Comparison of ENCODE assay signal across 27 cellular contexts in the genomic region with DNA sequence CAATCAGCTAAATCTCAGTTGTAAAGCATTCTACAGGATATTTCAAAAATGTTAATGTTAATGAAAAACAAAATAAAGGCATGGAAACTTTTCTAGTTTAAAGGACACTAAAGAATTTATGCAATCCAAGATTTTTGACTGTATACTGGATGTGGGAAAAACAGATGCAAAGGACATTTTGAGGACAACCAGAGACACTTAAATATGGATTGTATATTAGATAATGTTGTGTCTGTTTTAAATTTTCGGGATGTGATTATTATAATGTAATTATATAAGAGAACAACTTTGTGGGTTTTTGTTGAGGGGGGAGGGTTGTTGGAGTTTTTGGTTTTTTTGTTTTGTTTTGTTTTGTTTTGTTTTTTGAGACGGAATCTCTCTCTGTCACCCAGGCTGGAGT. TPM values are rescaled to one million over a fixed set of nuclear protein-coding genes. Genes with fewer than 3 reads are reported as not detected.
"Had no signal": no experiment of that assay in that cellular context is flagged by ENCODE, and none has a peak within 500 bp of the region (broad histone marks: within the 10 kb centered on the region; RNA-seq: fewer than 3 reads in every experiment).

No MANE protein-coding gene starts in this region.

- ATAC-seq: effector memory CD8-positive, alpha-beta T cell; esophagus mucosa; foreskin keratinocyte; gastrocnemius medialis; gastroesophageal sphincter; heart left ventricle; heart right ventricle had no signal

- DNase-seq: colonic mucosa; cortex of kidney; dermis blood vessel endothelial cell; dorsolateral prefrontal cortex; effector CD4-positive, alpha-beta T cell; effector CD8-positive, alpha-beta T cell; effector memory CD4-positive, alpha-beta T cell; effector memory CD8-positive, alpha-beta T cell; endodermal cell; erythroblast; esophagus squamous epithelium; foreskin fibroblast; foreskin keratinocyte; foreskin melanocyte; gastrocnemius medialis; glutamatergic neuron; head of caudate nucleus; heart left ventricle; heart right ventricle had no signal

- H3K9me3 ChIP-seq: colonic mucosa, esophagus muscularis mucosa, esophagus squamous epithelium, gastrocnemius medialis, gastroesophageal sphincter, heart left ventricle, heart right ventricle had no signal

- H3K4me1 ChIP-seq: colonic mucosa, esophagus muscularis mucosa, esophagus squamous epithelium, foreskin keratinocyte, gastroesophageal sphincter, heart left ventricle, heart right ventricle had no signal

- H2AFZ ChIP-seq: hepatocyte had no signal

- H3K4me3 ChIP-seq: colonic mucosa, coronary artery, dorsolateral prefrontal cortex, esophagus muscularis mucosa, esophagus squamous epithelium, gastrocnemius medialis, gastroesophageal sphincter, heart left ventricle, heart right ventricle, hepatocyte had no signal

- H3K79me2 ChIP-seq: hepatocyte had no signal

- H3K36me3 ChIP-seq: colonic mucosa, esophagus muscularis mucosa, esophagus squamous epithelium, gastrocnemius medialis, gastroesophageal sphincter, heart left ventricle, heart right ventricle had no signal

- H3K4me2 ChIP-seq: hepatocyte had no signal

- H3K27me3 ChIP-seq: colonic mucosa, dorsolateral prefrontal cortex, esophagus muscularis mucosa, esophagus squamous epithelium, foreskin keratinocyte, gastrocnemius medialis, gastroesophageal sphincter, heart left ventricle, heart right ventricle, hepatocyte had no signal

- H3K27ac ChIP-seq: colonic mucosa, coronary artery, dorsolateral prefrontal cortex, epithelial cell of prostate, esophagus muscularis mucosa, esophagus squamous epithelium, foreskin keratinocyte, gastrocnemius medialis, gastroesophageal sphincter, heart left ventricle, heart right ventricle, hepatocyte had no signal

RNA-seq across cellular contexts. Expression of a gene that starts 30.9 kb away (rescaled TPM):
- polyA plus RNA-seq: endothelial cell of umbilical vein, fibroblast of lung, foreskin keratinocyte, heart left ventricle, heart right ventricle had no signal
